In the genomic region with DNA sequence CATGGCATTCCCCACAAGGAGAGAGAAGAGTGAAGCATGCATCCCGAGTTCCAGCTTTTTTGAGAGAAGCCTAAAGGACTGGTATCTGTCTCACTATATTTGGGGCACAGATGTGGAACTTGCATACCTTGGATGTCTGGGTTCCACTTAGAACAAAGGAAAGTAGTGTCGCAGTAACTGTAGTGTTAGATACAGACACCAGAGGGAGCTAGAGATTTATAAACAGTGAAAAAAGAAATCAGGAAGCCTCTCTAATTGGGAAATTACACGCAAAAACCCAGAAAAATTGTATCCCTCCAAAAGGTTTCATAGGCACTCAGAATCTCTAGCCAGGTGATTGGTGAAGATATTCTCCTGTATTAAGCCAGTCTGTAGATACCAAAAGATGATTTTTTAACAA, we compare ENCODE assay signal across 9 cellular contexts. TPM values are rescaled to one million over a fixed set of nuclear protein-coding genes. Genes with fewer than 3 reads are reported as not detected.
DNase-seq lines count a peak whose midpoint lies in the region; ATAC-seq and TF ChIP-seq lines count a peak whose summit lies in the region.
"Had no signal": no experiment of that assay in that cellular context is flagged by ENCODE, and none has a peak within 500 bp of the region (broad histone marks: within the 10 kb centered on the region; RNA-seq: fewer than 3 reads in every experiment).

No MANE protein-coding gene starts in this region.

- ATAC-seq in HG02759 (IDR thresholded peaks at IDR 0.05; ENCODE audit: unreplicated experiment) (no peak), GM21381 (IDR thresholded peaks at IDR 0.05; ENCODE audit: unreplicated experiment) (no peak), HG03378 (IDR thresholded peaks at IDR 0.05; ENCODE audit: unreplicated experiment) (no peak)

- TF ChIP-seq CTCF in C4-2B (conservative IDR thresholded peaks at IDR 0.05) (peak; percentile 72), vagina (IDR thresholded peaks at IDR 0.05) (peak; percentile 9 to 46 (median 26))

- no peaks in the 10 kb centered on the region for H3K36me3 ChIP-seq in H7 (replicated peaks; ENCODE audit: control insufficient read depth, insufficient read depth, low read length)
- H3K36me3 ChIP-seq in iPS DF 6.9 (ENCODE audit: control insufficient read depth, insufficient read depth, low read length) = no peaks in the 10 kb centered on the region
- H3K36me3 ChIP-seq in vagina = no peaks in the 10 kb centered on the region

- H3K9me3 ChIP-seq in iPS DF 6.9 (ENCODE audit: control insufficient read depth, insufficient read depth, low read length) = no peaks in the 10 kb centered on the region
- no peaks in the 10 kb centered on the region for H3K9me3 ChIP-seq in vagina

- WGBS in iPS DF 6.9 (ENCODE audit: insufficient coverage, insufficient read length) = no CpG with 5 or more reads among the region's 3 CpGs

- TF ChIP-seq POLR2A in vagina (IDR thresholded peaks at IDR 0.05) = no peak

- H3K4me3 ChIP-seq in H7 (ENCODE audit: insufficient read depth, low read depth, low read length) (no peak overlapping the region), iPS DF 6.9 (ENCODE audit: low read length) (no peak overlapping the region), vagina (no peak overlapping the region)

- H3K4me1 ChIP-seq in iPS DF 6.9 (ENCODE audit: control insufficient read depth, insufficient read depth, low read length) (no peaks in the 10 kb centered on the region), vagina (no peaks in the 10 kb centered on the region)

- H3K27ac ChIP-seq in C4-2B = no peak overlapping the region
- no peak overlapping the region for H3K27ac ChIP-seq in iPS DF 6.9 (ENCODE audit: low read length)
- no peak overlapping the region for H3K27ac ChIP-seq in vagina

- H3K27me3 ChIP-seq in H7 (ENCODE audit: control insufficient read depth, insufficient read depth, low read length) = no peaks in the 10 kb centered on the region
- H3K27me3 ChIP-seq in iPS DF 6.9 (ENCODE audit: control insufficient read depth, insufficient read depth, low read length) = no peaks in the 10 kb centered on the region
- no peaks in the 10 kb centered on the region for H3K27me3 ChIP-seq in vagina

- DNase-seq in H7 = peak; percentile 11
- DNase-seq in RPMI7951 (ENCODE audit: low read depth) = peak; percentile 13
- DNase-seq in iPS DF 6.9 (ENCODE audit: low read depth, low spot score) = peak; percentile 5
- DNase-seq in vagina (ENCODE audit: extremely low spot score in 2 of 2) = no peak

- intact Hi-C loops in vagina (cut with DNase I) = no loop called here

RNA-seq across cellular contexts. Expression of gene AGTR2, which starts 34.4 kb away (rescaled TPM):
- total RNA-seq in H7 (2014; rRNA removed; shearing (Covaris generic)) = not detected in 2 replicates
- not detected in 2 replicates for total RNA-seq in RPMI7951 (2014; rRNA removed; shearing (Covaris generic))
- not detected for total RNA-seq in vagina
- total RNA-seq: subcutaneous adipose tissue had no signal

Comparison
In these comparisons a context has a peak if more than half of its experiments do, and no peak if none do; other contexts are left out.
1. DNase-seq: peak in H7 (single experiment), RPMI7951 (single experiment) and iPS DF 6.9 (single experiment); none in vagina (0 of 2).